Comparison of ENCODE assay signal across 21 cellular contexts in genomic region chr15:78995921-78996780, GRCh38. TPM values are rescaled to one million over a fixed set of nuclear protein-coding genes. Genes with fewer than 3 reads are reported as not detected.
A peak's percentile ranks its signal among the peaks of the same experiment; 100 is the strongest.
DNase-seq lines count a peak whose midpoint lies in the region; ATAC-seq, FAIRE-seq and TF ChIP-seq lines count a peak whose summit lies in the region.
"Had no signal": no experiment of that assay in that cellular context is flagged by ENCODE, and none has a peak within 500 bp of the region (broad histone marks: within the 10 kb centered on the region; RNA-seq: fewer than 3 reads in every experiment).

No MANE protein-coding gene starts in this region.

- H3K4me1 ChIP-seq in A549 (peaks cover 18% of the 10 kb centered on the region), H9 (ENCODE audit: insufficient read depth, low read length) (no peaks in the 10 kb centered on the region; the same call in 1 of the 2 replicates)
- H3K4me1 ChIP-seq: colonic mucosa, foreskin keratinocyte had no signal

- no peaks in the 10 kb centered on the region for H3K23me2 ChIP-seq in H9 (ENCODE audit: insufficient read length, low read depth, low read length, poor library complexity, severe bottlenecking)

- H3K4me2 ChIP-seq in A549: peak overlapping the region; percentile 36
- H3K4me2 ChIP-seq in H9 (ENCODE audit: insufficient read depth, insufficient read length, low read length): no peak overlapping the region

- H3K4me3 Mint-ChIP-seq in H9: no peak overlapping the region
- H3K4me3 Mint-ChIP-seq in central memory CD8-positive, alpha-beta T cell: no peak overlapping the region
- H3K4me3 Mint-ChIP-seq in nephron progenitor cell: no peak overlapping the region
- H3K4me3 Mint-ChIP-seq: activated CD8-positive, alpha-beta T cell treated with anti-CD3 and anti-CD28 coated beads for 36 hours; activated naive CD8-positive, alpha-beta T cell; activated T-cell treated with anti-CD3 and anti-CD28 coated beads, Interleukin-2, amount 50 U/mL, for 24 hours; natural killer cell; T-cell had no signal

- no peak overlapping the region for H4K5ac ChIP-seq in H9 (ENCODE audit: insufficient read length, low read depth, low read length)

- 81% methylated on average over 19 of the region's 21 CpGs for WGBS in A549 (ENCODE audit: missing lambda C conversion rate)
- no CpG with 5 or more reads among the region's 21 CpGs for WGBS in H9 (ENCODE audit: extremely low coverage, insufficient read length, low lambda C conversion rate)

- H3K9me3 Mint-ChIP-seq in H9: no peaks in the 10 kb centered on the region; a peak in 1 of 5 replicates
- H3K9me3 Mint-ChIP-seq in central memory CD8-positive, alpha-beta T cell: no peaks in the 10 kb centered on the region
- H3K9me3 Mint-ChIP-seq in nephron progenitor cell: no peaks in the 10 kb centered on the region
- H3K9me3 Mint-ChIP-seq: activated CD8-positive, alpha-beta T cell treated with anti-CD3 and anti-CD28 coated beads for 36 hours; activated T-cell treated with anti-CD3 and anti-CD28 coated beads, Interleukin-2, amount 50 U/mL, for 24 hours; natural killer cell; T-cell had no signal

- no peak overlapping the region for H3K4ac ChIP-seq in H9 (ENCODE audit: low read depth, low read length)

- H3K27me3 ChIP-seq in H9 (ENCODE audit: insufficient read depth, low read length): no peaks in the 10 kb centered on the region; the same call in 1 of the 2 replicates
- H3K27me3 ChIP-seq: colonic mucosa, foreskin keratinocyte had no signal

- no peak overlapping the region for H3K18ac ChIP-seq in H9 (ENCODE audit: insufficient read length, low read depth, low read length)

- TF ChIP-seq EP300 in A549 (IDR thresholded peaks at IDR 0.05): no peak

- POLR2A ChIA-PET in A549 (lab: Yijun Ruan, JAX): no interaction called here

- H4K8ac ChIP-seq in H9 (replicated peaks; ENCODE audit: insufficient read length, low read depth, low read length): no peak overlapping the region

- no peak overlapping the region for H4K91ac ChIP-seq in H9 (ENCODE audit: insufficient read length, low read depth, low read length)

- ATAC-seq in A549: no peak
- ATAC-seq in central memory CD8-positive, alpha-beta T cell (replicated peaks; ENCODE audit: extremely low read depth, poor library complexity, severe bottlenecking): no peak
- no peak for ATAC-seq in HG03196 (IDR thresholded peaks at IDR 0.05; ENCODE audit: unreplicated experiment)
- ATAC-seq: activated CD8-positive, alpha-beta T cell treated with anti-CD3 and anti-CD28 coated beads for 36 hours; natural killer cell; Right ventricle myocardium inferior had no signal

- TF ChIP-seq RAD21 in A549 (conservative IDR thresholded peaks at IDR 0.05 in 1 of 2, IDR thresholded peaks at IDR 0.05 in 1 of 2): no peak

- no peak overlapping the region for H2BK5ac ChIP-seq in H9 (ENCODE audit: insufficient read length, low read length)

- no peak overlapping the region for H3K4me3 ChIP-seq in A549
- H3K4me3 ChIP-seq: colonic mucosa had no signal

- no peak overlapping the region for H2BK12ac ChIP-seq in H9 (ENCODE audit: insufficient read length, low read depth, low read length)

- no peak overlapping the region for H2AK5ac ChIP-seq in H9 (ENCODE audit: insufficient read length, low read length)

- peak overlapping the region; percentile 65 to 74 for H3K27ac ChIP-seq in A549
- no peak overlapping the region for H3K27ac ChIP-seq in H9 (ENCODE audit: insufficient read length, low read depth, low read length)
- H3K27ac ChIP-seq: colonic mucosa, foreskin keratinocyte had no signal

- H3K36me3 Mint-ChIP-seq in H9 (ENCODE audit: insufficient read depth in 1 of 3, low read depth in 3 of 3) (no peaks in the 10 kb centered on the region; a peak in 1 of 7 replicates), nephron progenitor cell (ENCODE audit: low read depth) (no peaks in the 10 kb centered on the region)
- H3K36me3 Mint-ChIP-seq in central memory CD8-positive, alpha-beta T cell (ENCODE audit: insufficient read depth): no peaks in the 10 kb centered on the region
- H3K36me3 Mint-ChIP-seq: activated naive CD8-positive, alpha-beta T cell; natural killer cell; T-cell had no signal

- H2AFZ ChIP-seq in H9 (ENCODE audit: low read length): no peak overlapping the region

- no peak overlapping the region for H3K9ac ChIP-seq in H9 (ENCODE audit: extremely low read depth, insufficient read length, low read length)

- H3K9me3 ChIP-seq in A549: no peaks in the 10 kb centered on the region
- H3K9me3 ChIP-seq in H9 (ENCODE audit: control insufficient read depth, low read depth, low read length): no peaks in the 10 kb centered on the region
- H3K9me3 ChIP-seq: colonic mucosa had no signal

- H2BK120ac ChIP-seq in H9 (ENCODE audit: low read depth, low read length, poor library complexity, severe bottlenecking): no peak overlapping the region

- H3K79me1 ChIP-seq in H9 (ENCODE audit: insufficient read depth, low read depth, low read length, poor library complexity, severe bottlenecking): no peaks in the 10 kb centered on the region

- H3K27me3 Mint-ChIP-seq in H9 (ENCODE audit: low read depth): peaks cover 17% of the 10 kb centered on the region
- H3K27me3 Mint-ChIP-seq in central memory CD8-positive, alpha-beta T cell: peaks cover 19% of the 10 kb centered on the region
- peaks cover 6% of the 10 kb centered on the region for H3K27me3 Mint-ChIP-seq in nephron progenitor cell (ENCODE audit: low read depth, poor library complexity)
- H3K27me3 Mint-ChIP-seq: activated CD8-positive, alpha-beta T cell treated with anti-CD3 and anti-CD28 coated beads for 36 hours; activated naive CD8-positive, alpha-beta T cell; activated T-cell treated with anti-CD3 and anti-CD28 coated beads, Interleukin-2, amount 50 U/mL, for 24 hours had no signal

- DNase-seq in A549 (ENCODE audit: low read depth in 1 of 2, low spot score in 1 of 2): no peak
- DNase-seq in H9: no peak
- DNase-seq in central memory CD8-positive, alpha-beta T cell (ENCODE audit: low spot score in 2 of 2): no peak
- DNase-seq in nephron progenitor cell: no peak
- no peak for DNase-seq in COLO668 (lab: John Stamatoyannopoulos, UW; ENCODE audit: unreplicated experiment)
- no peak for DNase-seq in GM19238 (ENCODE audit: insufficient read length, low spot score)
- DNase-seq in HuH-7.5 (ENCODE audit: low spot score): no peak
- DNase-seq: activated CD8-positive, alpha-beta T cell treated with anti-CD3 and anti-CD28 coated beads for 36 hours; activated T-cell treated with anti-CD3 and anti-CD28 coated beads, Interleukin-2, amount 50 U/mL, for 24 hours; colonic mucosa; foreskin keratinocyte; Kasumi-1; natural killer cell; NCI-H1048; NCI-H2081; NCI-H510A; stimulated activated CD4-positive, alpha-beta T cell treated with anti-CD3 and anti-CD28 coated beads, Interleukin-4, amount 100 ng/mL, for 24 hours; T-cell had no signal

- H2BK15ac ChIP-seq in H9 (ENCODE audit: low read depth, low read length): no peak overlapping the region

- TF ChIP-seq CTCF in A549 (IDR thresholded peaks at IDR 0.05): no peak
- TF ChIP-seq CTCF in H9 (conservative IDR thresholded peaks at IDR 0.05): no peak
- TF ChIP-seq CTCF in nephron progenitor cell (IDR thresholded peaks at IDR 0.05): no peak

- H4K20me1 ChIP-seq in H9 (ENCODE audit: control insufficient read depth, insufficient read depth, insufficient read length): no peaks in the 10 kb centered on the region

- no peak overlapping the region for H3T11ph ChIP-seq in H9 (ENCODE audit: low read length)

- CTCF ChIA-PET in A549 (lab: Yijun Ruan, JAX): interaction anchor here (1.6 to 5.9 kb wide), 4 partner anchors 11 to 188 kb away, joined by 9 to 29 read pairs (median 16); no protein-coding TSS in a partner anchor

- peak overlapping the region in 1 of 3 experiments; percentile 74; a peak in 2 of 7 replicates for H3K27ac Mint-ChIP-seq in H9
- peak overlapping the region; percentile 41 for H3K27ac Mint-ChIP-seq in central memory CD8-positive, alpha-beta T cell (ENCODE audit: low read depth)
- peak overlapping the region; percentile 91 for H3K27ac Mint-ChIP-seq in nephron progenitor cell
- H3K27ac Mint-ChIP-seq: activated CD8-positive, alpha-beta T cell treated with anti-CD3 and anti-CD28 coated beads for 36 hours; activated naive CD8-positive, alpha-beta T cell; activated T-cell treated with anti-CD3 and anti-CD28 coated beads, Interleukin-2, amount 50 U/mL, for 24 hours; natural killer cell had no signal

- H3K79me2 ChIP-seq in H9 (ENCODE audit: insufficient read depth, low read length): no peaks in the 10 kb centered on the region

- H2BK20ac ChIP-seq in H9 (ENCODE audit: low read depth, low read length, poor library complexity, severe bottlenecking): no peak overlapping the region

- no peak overlapping the region for H3K23ac ChIP-seq in H9 (ENCODE audit: insufficient read length, low read depth, low read length)

- no peak for FAIRE-seq in A549 (lab: Jason Lieb, UNC)

- H3K14ac ChIP-seq in H9 (ENCODE audit: insufficient read depth, low read length): peak overlapping the region; percentile 54; the same call in 1 of the 2 replicates

- no peak overlapping the region for H3K56ac ChIP-seq in H9 (ENCODE audit: insufficient read length, low read depth, low read length)

- H3K4me1 Mint-ChIP-seq in H9 (peaks cover 25 to 32% of the 10 kb centered on the region in 2 experiments), nephron progenitor cell (peaks cover 19% of the 10 kb centered on the region)
- H3K4me1 Mint-ChIP-seq in central memory CD8-positive, alpha-beta T cell: peaks cover 6% of the 10 kb centered on the region
- H3K4me1 Mint-ChIP-seq: T-cell had no signal

- TF ChIP-seq POLR2A in A549 (IDR thresholded peaks at IDR 0.05; ENCODE audit: low read length): no peak

TF ChIP-seq in A549, 52 proteins besides CTCF, POLR2A, EP300 and RAD21 (continues in another document):
- TF ChIP-seq EHMT2 (IDR thresholded peaks at IDR 0.05; ENCODE audit: low read depth) (no peak), FOSB (CRISPR knock-in tag; IDR thresholded peaks at IDR 0.05) (no peak), PHF8 (IDR thresholded peaks at IDR 0.05; ENCODE audit: borderline replicate concordance, low read depth) (no peak), KDM5A (IDR thresholded peaks at IDR 0.05) (no peak), BHLHE40 (IDR thresholded peaks at IDR 0.05; ENCODE audit: low read depth, low read length) (no peak), SMC3 (IDR thresholded peaks at IDR 0.05) (no peak)

RNA-seq across cellular contexts. Expression of gene CTSH, which starts 51.3 kb away (rescaled TPM):
- polyA plus RNA-seq in A549 (2011; rRNA removed) (33.3 and 33.4 TPM in 2 replicates), A549 (2017; fragmentation: RNase III; extraction: RNeasy Plus Mini Kit Qiagen cat#74134 plus additional on column Dnase treatment) (25.2 to 36.2 TPM (median 32.8 TPM) in 3 replicates)
- 24.2 and 24.3 TPM in 2 replicates for polyA plus RNA-seq in A549 (2012; cell fraction: cytosol; rRNA removed)
- 20.3 and 29.3 TPM in 2 replicates for polyA plus RNA-seq in A549 (2012; cell fraction: nucleus; rRNA removed)
- polyA minus RNA-seq in A549 (2011; rRNA and poly(A)+ RNA removed): 16.9 and 20.6 TPM in 2 replicates
- 15.5 and 16.8 TPM in 2 replicates for total RNA-seq in H9 (2021)
